1 cellular context compared by ENCODE assay signal in the genomic region with DNA sequence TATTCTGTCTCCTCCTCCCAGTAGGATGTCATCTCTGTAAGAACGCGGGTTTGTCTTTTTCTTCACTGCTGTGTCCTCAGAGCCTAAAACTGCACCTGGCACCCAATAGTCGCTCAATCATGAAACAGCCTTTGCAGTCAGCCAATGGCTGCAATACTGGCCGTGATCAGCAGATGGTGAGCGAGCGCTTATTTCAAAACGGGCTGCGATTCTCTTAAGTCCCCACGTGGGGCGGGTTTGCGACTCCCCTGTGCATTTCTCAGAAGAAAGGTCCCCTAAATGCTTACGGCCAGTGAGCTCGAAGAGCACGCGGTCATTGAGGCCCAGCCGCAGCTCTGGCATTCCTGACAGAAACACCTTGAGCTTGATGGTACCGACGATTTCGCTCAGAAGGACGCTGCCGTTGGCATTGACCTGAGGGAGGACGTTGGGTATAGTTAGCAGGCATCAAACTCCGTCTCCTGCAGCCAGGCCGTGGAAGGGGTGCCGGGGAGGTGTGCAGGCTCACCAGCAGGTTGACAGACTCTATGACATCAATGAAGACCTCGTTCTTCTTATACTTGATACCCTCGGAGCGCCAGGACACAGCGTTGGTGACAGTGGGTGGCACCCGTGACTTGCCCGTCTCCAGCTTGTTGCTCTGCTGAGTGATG.
TF ChIP-seq lines count a peak whose summit lies in the region.

No MANE protein-coding gene starts in this region.

TF ChIP-seq in GM12878, 131 proteins besides CTCF, POLR2A, EP300 and RAD21 (continued from another document):
- TF ChIP-seq MAX (IDR thresholded peaks at IDR 0.05; ENCODE audit: low read depth, low read length), result 0 out of 2 replicates have a peak, but pooled peaks have one; percentile 29
- 0 out of 3 replicates have a peak, but pooled peaks have one; percentile 25 for TF ChIP-seq POU2F2 (IDR thresholded peaks at IDR 0.05; ENCODE audit: borderline replicate concordance, low read depth, low read length)
- TF ChIP-seq RELA (IDR thresholded peaks at IDR 0.05; ENCODE audit: borderline replicate concordance, partially characterized antibody), result peak; percentile 14
- TF ChIP-seq ETV6 (conservative IDR thresholded peaks at IDR 0.05 in 1 of 2, IDR thresholded peaks at IDR 0.05 in 1 of 2; ENCODE audit: borderline replicate concordance in 1 of 2, low read depth in 1 of 2), result no peak
- TF ChIP-seq NRF1 (conservative IDR thresholded peaks at IDR 0.05; ENCODE audit: low read depth, low read length), result no peak
- TF ChIP-seq ZNF592 (IDR thresholded peaks at IDR 0.05), result peak; percentile 73; the same call in 1 of the 2 replicates
- TF ChIP-seq KDM1A (IDR thresholded peaks at IDR 0.05; ENCODE audit: borderline replicate concordance), result no peak
- no peak; the same call in 1 of the 2 replicates for TF ChIP-seq RUNX3 (IDR thresholded peaks at IDR 0.05; ENCODE audit: low read length)
- no peak for TF ChIP-seq PML (IDR thresholded peaks at IDR 0.05; ENCODE audit: low read length)
- peak; percentile 86 for TF ChIP-seq YY1 (IDR thresholded peaks at IDR 0.05; ENCODE audit: low read depth, low read length)
- TF ChIP-seq SPI1 (IDR thresholded peaks at IDR 0.05; ENCODE audit: borderline replicate concordance, insufficient read depth, low read depth, low read length), result no peak
- no peak for TF ChIP-seq ZNF622 (IDR thresholded peaks at IDR 0.05)
- no peak for TF ChIP-seq TCF7 (IDR thresholded peaks at IDR 0.05; ENCODE audit: borderline replicate concordance)
- no peak for TF ChIP-seq SMAD1 (IDR thresholded peaks at IDR 0.05; ENCODE audit: low read depth, partially characterized antibody)
- peak; percentile 24; the same call in 1 of the 2 replicates for TF ChIP-seq RAD51 (IDR thresholded peaks at IDR 0.05)
- TF ChIP-seq EGR1 (IDR thresholded peaks at IDR 0.05; ENCODE audit: borderline replicate concordance in 1 of 2, low read depth in 2 of 2, low read length in 2 of 2), result no peak
- TF ChIP-seq IKZF1 (conservative IDR thresholded peaks at IDR 0.05), result no peak; the same call in none of the 2 replicates
- TF ChIP-seq SRF (IDR thresholded peaks at IDR 0.05; ENCODE audit: low read depth in 2 of 2, low read length in 2 of 2), result no peak
- TF ChIP-seq ZZZ3 (IDR thresholded peaks at IDR 0.05; ENCODE audit: control insufficient read depth, insufficient read length, low read depth), result no peak
- no peak for TF ChIP-seq RELB (IDR thresholded peaks at IDR 0.05; ENCODE audit: low read depth)
- TF ChIP-seq HDAC2 (IDR thresholded peaks at IDR 0.05), result no peak
- TF ChIP-seq IRF4 (IDR thresholded peaks at IDR 0.05; ENCODE audit: low read depth, low read length), result 0 out of 2 replicates have a peak, but pooled peaks have one; percentile 12
- TF ChIP-seq GABPA (IDR thresholded peaks at IDR 0.05; ENCODE audit: low read depth), result no peak
- TF ChIP-seq MXI1 (IDR thresholded peaks at IDR 0.05; ENCODE audit: low read depth, low read length), result peak; percentile 40; the same call in 1 of the 2 replicates
